11 cellular contexts compared by ENCODE assay signal in genomic region chr5:36323926-36324781, GRCh38. TPM values are rescaled to one million over a fixed set of nuclear protein-coding genes. Genes with fewer than 3 reads are reported as not detected.
"Had no signal": no experiment of that assay in that cellular context is flagged by ENCODE, and none has a peak within 500 bp of the region (broad histone marks: within the 10 kb centered on the region; RNA-seq: fewer than 3 reads in every experiment).

No MANE protein-coding gene starts in this region.

- H3K9me3 ChIP-seq: body of pancreas, stomach, vagina had no signal

- H3K4me1 ChIP-seq: body of pancreas, stomach, vagina had no signal

- ATAC-seq: body of pancreas had no signal

- H3K27me3 ChIP-seq: body of pancreas, stomach, vagina had no signal

- DNase-seq: activated CD4-positive, alpha-beta T cell treated with anti-CD3 and anti-CD28 coated beads, Interleukin-2, amount 50 U/mL, for 1 hour; activated naive CD4-positive, alpha-beta T cell treated with anti-CD3 and anti-CD28 coated beads, Interleukin-2, amount 50 U/mL, for 16 hours; amniotic stem cell; cerebellar nuclear complex; mesenchymal stem cell; stomach had no signal

- H3K4me3 ChIP-seq: body of pancreas, skin epidermis, stomach, vagina had no signal

- H3K27ac ChIP-seq: body of pancreas, skin epidermis, stomach, vagina had no signal

- H3K36me3 ChIP-seq: stomach, vagina had no signal

RNA-seq across cellular contexts. Expression of gene RANBP3L, which starts 22.5 kb away (rescaled TPM):
- total RNA-seq: activated T-helper 2 cell treated with anti-CD3 and anti-CD28 coated beads, Interferon-gamma antibody, Interleukin-2, Interleukin-4, amounts not matched to agents 10 μg/mL and 5 μg/mL and 100 μg/mL, durations not matched to agents 14 hours and 24 hours and 36 hours; epithelial cell of proximal tubule had no signal
